In genomic region chr5:38551020-38552017, GRCh38 we compare ENCODE assay signal across 8 cellular contexts. TPM values are rescaled to one million over a fixed set of nuclear protein-coding genes. Genes with fewer than 3 reads are reported as not detected.
DNase-seq lines count a peak whose midpoint lies in the region; ATAC-seq and TF ChIP-seq lines count a peak whose summit lies in the region.

No MANE protein-coding gene starts in this region.

- DNase-seq in stimulated activated naive CD8-positive, alpha-beta T cell treated with anti-CD3 and anti-CD28 coated beads, Interleukin-15, amount 100 ng/mL, for 72 hours = no peak
- no peak for DNase-seq in stimulated activated naive CD8-positive, alpha-beta T cell treated with anti-CD3 and anti-CD28 coated beads, Interleukin-15, Interleukin-2, amounts not matched to agents 100 U/mL and 50 U/mL, for 24 hours
- peak; percentile 52 for DNase-seq in SK-N-SH
- DNase-seq in glutamatergic neuron = peak; percentile 27
- peak; percentile 39 for DNase-seq in stromal cell of bone marrow (ENCODE audit: low read depth)
- DNase-seq in activated CD8-positive, alpha-beta memory T cell treated with anti-CD3 and anti-CD28 coated beads for 24 hours = no peak

- peaks cover 0 to 14% of the 10 kb centered on the region in 2 experiments; a peak in 3 of 4 replicates for H3K4me1 ChIP-seq in SK-N-SH (ENCODE audit: control insufficient read depth in 1 of 2, insufficient read depth in 2 of 2, low read depth in 1 of 2, low read length in 1 of 2)

- TF ChIP-seq EP300 in Ishikawa (IDR thresholded peaks at IDR 0.05; ENCODE audit: borderline replicate concordance) (no peak), SK-N-SH (IDR thresholded peaks at IDR 0.05; ENCODE audit: borderline replicate concordance in 1 of 2, low read depth in 1 of 2, low read length in 1 of 2) (no peak)

- CTCF ChIA-PET in SK-N-SH (lab: Yijun Ruan, JAX) = interaction anchor here (0.7 to 5.0 kb wide), 14 partner anchors 11 to 341 kb away, joined by 3 to 41 read pairs (median 4); no protein-coding TSS in a partner anchor

- no peaks in the 10 kb centered on the region for H3K9me3 Mint-ChIP-seq in stimulated activated naive CD8-positive, alpha-beta T cell treated with anti-CD3 and anti-CD28 coated beads, Interleukin-15, amount 100 ng/mL, for 72 hours
- H3K9me3 Mint-ChIP-seq in glutamatergic neuron (ENCODE audit: unreplicated experiment) = peaks cover 5% of the 10 kb centered on the region

- H3K27ac ChIP-seq in SK-N-SH (ENCODE audit: low read depth in 2 of 2, low read length in 1 of 2) = no peak overlapping the region

- POLR2A ChIA-PET in SK-N-SH (lab: Yijun Ruan, JAX) = no interaction called here

- peaks cover 6% of the 10 kb centered on the region for H3K4me1 Mint-ChIP-seq in stimulated activated naive CD8-positive, alpha-beta T cell treated with anti-CD3 and anti-CD28 coated beads, Interleukin-15, amount 100 ng/mL, for 72 hours
- H3K4me1 Mint-ChIP-seq in glutamatergic neuron (ENCODE audit: low read depth, unreplicated experiment) = peaks cover 22% of the 10 kb centered on the region

- peaks cover 34% of the 10 kb centered on the region; the same call in 1 of the 2 replicates for H3K79me2 ChIP-seq in SK-N-SH (ENCODE audit: insufficient read depth)

- TF ChIP-seq RAD21 in Ishikawa (IDR thresholded peaks at IDR 0.05; ENCODE audit: low read depth) (peak; percentile 58), SK-N-SH (IDR thresholded peaks at IDR 0.05; ENCODE audit: low read length) (peak; percentile 66)

- H3K9me3 ChIP-seq in SK-N-SH = no peaks in the 10 kb centered on the region

- no peak overlapping the region for H3K9ac ChIP-seq in SK-N-SH

- no peak overlapping the region for H3K27ac Mint-ChIP-seq in stimulated activated naive CD8-positive, alpha-beta T cell treated with anti-CD3 and anti-CD28 coated beads, Interleukin-15, amount 100 ng/mL, for 72 hours
- H3K27ac Mint-ChIP-seq in glutamatergic neuron (ENCODE audit: unreplicated experiment) = no peak overlapping the region

- no peaks in the 10 kb centered on the region for H3K9me2 ChIP-seq in SK-N-SH

- no peaks in the 10 kb centered on the region for H3K27me3 ChIP-seq in SK-N-SH (ENCODE audit: insufficient read depth)

- no peaks in the 10 kb centered on the region for H3K36me3 ChIP-seq in SK-N-SH (replicated peaks in 1 of 2; ENCODE audit: control insufficient read depth in 1 of 2, insufficient read depth in 2 of 2, low read length in 1 of 2)

- peaks cover 4% of the 10 kb centered on the region for H3K36me3 Mint-ChIP-seq in glutamatergic neuron (ENCODE audit: unreplicated experiment)

- peak; percentile 43 for ATAC-seq in stimulated activated naive CD8-positive, alpha-beta T cell treated with anti-CD3 and anti-CD28 coated beads, Interleukin-15, amount 100 ng/mL, for 72 hours
- no peak for ATAC-seq in stimulated activated naive CD8-positive, alpha-beta T cell treated with anti-CD3 and anti-CD28 coated beads, Interleukin-15, Interleukin-2, amounts not matched to agents 100 U/mL and 50 U/mL, for 24 hours
- no peak for ATAC-seq in HG02970 (IDR thresholded peaks at IDR 0.05; ENCODE audit: low FRiP score, unreplicated experiment)

- H2AFZ ChIP-seq in SK-N-SH (ENCODE audit: low read depth) = no peak overlapping the region

- H3K27me3 Mint-ChIP-seq in stimulated activated naive CD8-positive, alpha-beta T cell treated with anti-CD3 and anti-CD28 coated beads, Interleukin-15, amount 100 ng/mL, for 72 hours = peaks cover 49% of the 10 kb centered on the region
- H3K27me3 Mint-ChIP-seq in glutamatergic neuron (ENCODE audit: unreplicated experiment) = peaks cover 2% of the 10 kb centered on the region

- no peaks in the 10 kb centered on the region for H3F3A ChIP-seq in SK-N-SH (replicated peaks; ENCODE audit: insufficient read depth)

- H3K4me3 ChIP-seq in SK-N-SH (ENCODE audit: low read depth in 2 of 2, low read length in 1 of 2) = peak overlapping the region in 1 of 2 experiments; percentile 6; a peak in 1 of 4 replicates

- peak; percentile 72 for TF ChIP-seq CTCF in SK-N-SH (IDR thresholded peaks at IDR 0.05)
- peak; percentile 80 for TF ChIP-seq CTCF in glutamatergic neuron (IDR thresholded peaks at IDR 0.05; ENCODE audit: partially characterized antibody, unreplicated experiment)

- no peak overlapping the region for H3K4me3 Mint-ChIP-seq in stimulated activated naive CD8-positive, alpha-beta T cell treated with anti-CD3 and anti-CD28 coated beads, Interleukin-15, amount 100 ng/mL, for 72 hours
- no peak overlapping the region for H3K4me3 Mint-ChIP-seq in glutamatergic neuron (ENCODE audit: unreplicated experiment)

- H3K4me2 ChIP-seq in SK-N-SH = no peak overlapping the region

- 63% methylated on average over 10 of the region's 10 CpGs for WGBS in SK-N-SH (ENCODE audit: low lambda C conversion rate)

- H4K20me1 ChIP-seq in SK-N-SH (ENCODE audit: insufficient read depth) = 0 out of 2 replicates have a peak, but pooled peaks cover 4% of the 10 kb centered on the region

TF ChIP-seq in Ishikawa, 13 proteins besides CTCF, POLR2A, EP300 and RAD21 (continues in another document):
- no peak for TF ChIP-seq CEBPB (IDR thresholded peaks at IDR 0.05)
- TF ChIP-seq CREB1 (IDR thresholded peaks at IDR 0.05; ENCODE audit: low read depth) = no peak
- no peak for TF ChIP-seq NFIC (IDR thresholded peaks at IDR 0.05)
- TF ChIP-seq USF1 (IDR thresholded peaks at IDR 0.05) = no peak
- no peak for TF ChIP-seq TEAD4 (IDR thresholded peaks at IDR 0.05)
- TF ChIP-seq FOXM1 (IDR thresholded peaks at IDR 0.05; ENCODE audit: borderline replicate concordance, low read depth) = no peak

TF ChIP-seq in SK-N-SH, 30 proteins besides CTCF, POLR2A, EP300 and RAD21:
- TF ChIP-seq SMC3 (IDR thresholded peaks at IDR 0.05; ENCODE audit: low read depth, low read length) (peak; percentile 75), NFIC (IDR thresholded peaks at IDR 0.05; ENCODE audit: borderline replicate concordance) (no peak), RFX5 (IDR thresholded peaks at IDR 0.05; ENCODE audit: low read length) (no peak), TAF1 (IDR thresholded peaks at IDR 0.05; ENCODE audit: borderline replicate concordance, low read depth, low read length) (no peak)
TF ChIP-seq in SK-N-SH: peak in this region for 1.

RNA-seq across cellular contexts. Expression of gene LIFR, which starts 5.1 kb away (rescaled TPM):
- polyA plus RNA-seq in SK-N-SH (2012; rRNA removed) = 3.8 and 5.0 TPM in 2 replicates
- 5.6 and 5.8 TPM in 2 replicates for polyA plus RNA-seq in SK-N-SH (2012; cell fraction: cytosol; rRNA removed)
- 5.0 and 10.2 TPM in 2 replicates for polyA plus RNA-seq in SK-N-SH (2012; cell fraction: nucleus; rRNA removed)
- total RNA-seq in glutamatergic neuron (ENCODE audit: unreplicated experiment) = 41.6 TPM

Comparison
In these comparisons a context has a peak if more than half of its experiments do, and no peak if none do; other contexts are left out.
1. DNase-seq: peak in SK-N-SH (single experiment), glutamatergic neuron (single experiment) and stromal cell of bone marrow (single experiment); none in stimulated activated naive CD8-positive, alpha-beta T cell treated with anti-CD3 and anti-CD28 coated beads, Interleukin-15, amount 100 ng/mL, for 72 hours (0 of 2), stimulated activated naive CD8-positive, alpha-beta T cell treated with anti-CD3 and anti-CD28 coated beads, Interleukin-15, Interleukin-2, amounts not matched to agents 100 U/mL and 50 U/mL, for 24 hours (single experiment) and activated CD8-positive, alpha-beta memory T cell treated with anti-CD3 and anti-CD28 coated beads for 24 hours (single experiment).